8 cellular contexts compared by ENCODE assay signal in the genomic region with DNA sequence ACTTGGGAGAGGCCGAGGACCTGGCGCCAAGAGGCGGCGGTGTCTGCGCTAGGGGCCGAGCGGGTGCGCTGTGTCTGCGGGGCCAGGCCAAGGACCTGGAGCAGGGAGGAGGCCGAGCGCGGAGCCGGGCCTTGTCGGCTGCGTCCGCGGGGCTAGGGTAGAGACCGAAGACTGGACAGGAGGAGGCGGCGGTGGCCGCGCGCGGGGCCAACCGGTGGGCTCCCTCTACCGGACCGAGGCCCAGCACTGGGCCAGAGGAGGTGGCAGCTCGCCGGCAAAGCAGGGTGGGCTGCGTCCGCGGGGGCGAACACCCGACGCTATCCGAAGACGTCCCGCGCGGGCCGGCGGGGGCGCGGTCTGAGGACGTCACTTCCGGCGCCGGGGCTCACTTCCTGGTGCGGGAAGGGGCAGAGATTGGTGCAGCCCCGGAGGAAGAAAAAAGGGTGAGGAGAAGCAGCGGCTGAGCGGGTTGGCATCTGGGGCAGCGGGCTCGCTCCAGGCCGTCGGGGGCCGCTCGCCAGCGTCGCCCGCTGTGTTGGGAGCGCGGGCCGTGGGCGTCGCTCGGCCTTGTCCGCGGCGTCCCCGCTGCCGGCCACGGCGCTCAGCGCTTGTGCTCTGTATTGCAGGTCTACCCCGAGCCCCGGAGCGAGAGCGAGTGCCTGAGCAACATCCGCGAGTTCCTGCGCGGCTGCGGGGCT. TPM values are rescaled to one million over a fixed set of nuclear protein-coding genes. Genes with fewer than 3 reads are reported as not detected.
DNase-seq lines count a peak whose midpoint lies in the region; ATAC-seq, FAIRE-seq and TF ChIP-seq lines count a peak whose summit lies in the region.

No MANE protein-coding gene starts in this region.

- peak; percentile 33; the same call in 2 of the 3 replicates for TF ChIP-seq CTCF in H9 (conservative IDR thresholded peaks at IDR 0.05)
- TF ChIP-seq CTCF in Loucy (conservative IDR thresholded peaks at IDR 0.05; ENCODE audit: low read length) = peak; percentile 29; the same call in 1 of the 2 replicates
- TF ChIP-seq CTCF in foreskin keratinocyte (conservative IDR thresholded peaks at IDR 0.05) = no peak

- H2AFZ ChIP-seq in H9 (ENCODE audit: low read length) = no peak overlapping the region
- H2AFZ ChIP-seq in Loucy (ENCODE audit: low read length) = peak overlapping the region; percentile 67
- H2AFZ ChIP-seq in neuron (ENCODE audit: low read depth, low read length) = peak overlapping the region; percentile 89

- peak overlapping the region; percentile 86 for H3K4me3 ChIP-seq in Loucy (ENCODE audit: low read length, poor library complexity, severe bottlenecking)
- peak overlapping the region; percentile 82 for H3K4me3 ChIP-seq in neuron (ENCODE audit: low read length)

- H3K23ac ChIP-seq in H9 (ENCODE audit: insufficient read length, low read depth, low read length) = no peak overlapping the region

- no peak overlapping the region for H3T11ph ChIP-seq in H9 (ENCODE audit: low read length)

- H3K9me3 Mint-ChIP-seq in H9 = no peaks in the 10 kb centered on the region

- WGBS in H9 (ENCODE audit: extremely low coverage, insufficient read length, low lambda C conversion rate) = no CpG with 5 or more reads among the region's 84 CpGs

- no peak overlapping the region for H2BK120ac ChIP-seq in H9 (ENCODE audit: low read depth, low read length, poor library complexity, severe bottlenecking)

- H3K36me3 Mint-ChIP-seq in H9 (ENCODE audit: insufficient read depth in 1 of 3, low read depth in 3 of 3) = no peaks in the 10 kb centered on the region; a peak in 1 of 7 replicates

- H3K4ac ChIP-seq in H9 (ENCODE audit: low read depth, low read length) = no peak overlapping the region

- H3K18ac ChIP-seq in H9 (ENCODE audit: insufficient read length, low read depth, low read length) = peak overlapping the region; percentile 91

- H3K27me3 Mint-ChIP-seq in H9 (ENCODE audit: low read depth) = peaks cover 11% of the 10 kb centered on the region

- H3K79me2 ChIP-seq in H9 (ENCODE audit: insufficient read depth, low read length) (peaks cover 19% of the 10 kb centered on the region), Loucy (ENCODE audit: insufficient read depth, low read length) (peaks cover 46% of the 10 kb centered on the region)

- H4K20me1 ChIP-seq in H9 (ENCODE audit: control insufficient read depth, insufficient read depth, insufficient read length) (no peaks in the 10 kb centered on the region), Loucy (ENCODE audit: insufficient read depth, low read length, poor library complexity, severe bottlenecking) (peaks cover 44% of the 10 kb centered on the region)

- H3K14ac ChIP-seq in H9 (ENCODE audit: insufficient read depth, low read length) = peak overlapping the region; percentile 95

- H3K4me3 Mint-ChIP-seq in H9 = peak overlapping the region; percentile 89 to 93

- H3K27ac Mint-ChIP-seq in H9 = peak overlapping the region; percentile 90 to 95 (median 91)

- H2BK12ac ChIP-seq in H9 (ENCODE audit: insufficient read length, low read depth, low read length) = no peak overlapping the region

- H2BK5ac ChIP-seq in H9 (ENCODE audit: insufficient read length, low read length) = no peak overlapping the region

- H2BK15ac ChIP-seq in H9 (ENCODE audit: low read depth, low read length) = no peak overlapping the region

- H3K56ac ChIP-seq in H9 (ENCODE audit: insufficient read length, low read depth, low read length) = no peak overlapping the region

- H3K79me1 ChIP-seq in H9 (ENCODE audit: insufficient read depth, low read depth, low read length, poor library complexity, severe bottlenecking) = no peaks in the 10 kb centered on the region

- no peak overlapping the region for H3K27ac ChIP-seq in H9 (ENCODE audit: insufficient read length, low read depth, low read length)
- H3K27ac ChIP-seq in foreskin keratinocyte = peak overlapping the region; percentile 89

- FAIRE-seq in G401.6 (lab: Jason Lieb, UNC) = peak; percentile 63

- H3K27me3 ChIP-seq in H9 (ENCODE audit: insufficient read depth, low read length) = no peaks in the 10 kb centered on the region
- no peaks in the 10 kb centered on the region for H3K27me3 ChIP-seq in Loucy (ENCODE audit: insufficient read depth, low read length, poor library complexity, severe bottlenecking)
- H3K27me3 ChIP-seq in foreskin keratinocyte = peaks cover 11% of the 10 kb centered on the region
- H3K27me3 ChIP-seq in neuron (ENCODE audit: insufficient read depth, low read length) = no peaks in the 10 kb centered on the region

- ATAC-seq in foreskin keratinocyte = peak; percentile 90

- H3K4me1 Mint-ChIP-seq in H9 = peaks cover 14% of the 10 kb centered on the region in 2 experiments

- no peak overlapping the region for H4K5ac ChIP-seq in H9 (ENCODE audit: insufficient read length, low read depth, low read length)

- no peak overlapping the region for H4K91ac ChIP-seq in H9 (ENCODE audit: insufficient read length, low read depth, low read length)

- peaks cover 4% of the 10 kb centered on the region for H3K23me2 ChIP-seq in H9 (ENCODE audit: insufficient read length, low read depth, low read length, poor library complexity, severe bottlenecking)

- H3K36me3 ChIP-seq in Loucy (ENCODE audit: insufficient read depth, low read length) (no peaks in the 10 kb centered on the region), neuron (ENCODE audit: insufficient read depth, low read length) (peaks cover 4% of the 10 kb centered on the region)

- H3K4me1 ChIP-seq in H9 (ENCODE audit: insufficient read depth, low read length) = no peaks in the 10 kb centered on the region; the same call in none of the 2 replicates
- H3K4me1 ChIP-seq in Loucy (ENCODE audit: insufficient read depth, low read length, poor library complexity, severe bottlenecking) = peaks cover 42% of the 10 kb centered on the region
- peaks cover 9% of the 10 kb centered on the region for H3K4me1 ChIP-seq in foreskin keratinocyte
- H3K4me1 ChIP-seq in neuron (ENCODE audit: insufficient read depth, low read length) = peaks cover 18% of the 10 kb centered on the region

- H3K4me2 ChIP-seq in H9 (ENCODE audit: insufficient read depth, insufficient read length, low read length) (peak overlapping the region; percentile 90), Loucy (ENCODE audit: low read depth, low read length, poor library complexity, severe bottlenecking) (peak overlapping the region; percentile 90)

- H2BK20ac ChIP-seq in H9 (ENCODE audit: low read depth, low read length, poor library complexity, severe bottlenecking) = no peak overlapping the region

- no peaks in the 10 kb centered on the region for H3K9me2 ChIP-seq in Loucy (replicated peaks; ENCODE audit: low read depth, low read length)

- no peak overlapping the region for H4K8ac ChIP-seq in H9 (replicated peaks; ENCODE audit: insufficient read length, low read depth, low read length)

- H3K9ac ChIP-seq in H9 (ENCODE audit: extremely low read depth, insufficient read length, low read length) (peak overlapping the region; percentile 91), Loucy (ENCODE audit: low read depth, low read length, poor library complexity, severe bottlenecking) (peak overlapping the region; percentile 84)

- DNase-seq in H9 = peak; percentile 95
- peak; percentile 89 for DNase-seq in SHP77 treated with DMSO at 0.1 percent for 48 hours (lab: John Stamatoyannopoulos, UW)
- peak; percentile 90 for DNase-seq in activated gamma-delta T cell treated with anti-CD3 and anti-CD28 coated beads, Interleukin-2, amount 50 U/mL, for 16 hours (ENCODE audit: low read depth)
- peak; percentile 60 to 80 for DNase-seq in foreskin keratinocyte
- DNase-seq in stromal cell of bone marrow (ENCODE audit: low read depth) = peak; percentile 85

- H3K9me3 ChIP-seq in H9 (ENCODE audit: control insufficient read depth, low read depth, low read length) = no peaks in the 10 kb centered on the region
- H3K9me3 ChIP-seq in Loucy (ENCODE audit: insufficient read depth, low read depth, low read length) = no peaks in the 10 kb centered on the region
- no peaks in the 10 kb centered on the region for H3K9me3 ChIP-seq in neuron (ENCODE audit: low read length)

- no peaks in the 10 kb centered on the region for H3F3A ChIP-seq in Loucy (ENCODE audit: low read depth)

- H2AK5ac ChIP-seq in H9 (ENCODE audit: insufficient read length, low read length) = no peak overlapping the region

RNA-seq across cellular contexts. Expression of gene ARHGEF7, which starts 38.3 kb away (rescaled TPM):
- total RNA-seq in H9 (2021) (50.9 and 51.9 TPM in 2 replicates), foreskin keratinocyte (25.0 and 25.1 TPM in 2 replicates)
- 8.9 and 9.6 TPM in 2 replicates for polyA plus RNA-seq in foreskin keratinocyte
